ENCODE assay signal across 22 cellular contexts in the genomic region with DNA sequence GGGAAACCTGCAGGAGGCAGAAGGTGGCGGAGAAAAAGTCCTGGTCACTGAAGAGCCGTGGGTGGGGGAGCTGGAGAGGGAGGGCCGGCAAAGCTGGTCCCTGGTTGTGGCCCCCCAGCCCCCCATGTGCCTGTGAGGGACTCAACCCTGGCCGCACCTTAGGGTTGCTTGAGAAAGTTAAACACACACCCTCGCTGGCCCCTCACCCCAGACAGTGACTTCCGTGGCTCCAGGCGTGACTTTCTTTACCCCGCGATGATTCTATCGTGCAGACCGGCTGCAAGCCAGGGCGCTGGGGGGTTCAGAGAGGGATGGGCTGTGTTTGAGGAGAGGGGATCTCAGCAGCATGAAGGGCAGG.
"Had no signal": no experiment of that assay in that cellular context is flagged by ENCODE, and none has a peak within 500 bp of the region (broad histone marks: within the 10 kb centered on the region; RNA-seq: fewer than 3 reads in every experiment).

No MANE protein-coding gene starts in this region.

- H3K9me3 ChIP-seq: SJSA1 had no signal

- H3K27me3 ChIP-seq: SJSA1 had no signal

- DNase-seq: IMR-90, Karpas-422, KG1, MM.1S, NCI-H1092 treated with DMSO at 0.1 percent for 48 hours, NCI-H1436, NCI-H187, NCI-H2029, NCI-H2081 treated with DMSO at 0.1 percent for 48 hours, NCI-H2171, NCI-H226, NCI-H446, NCI-H510A, NCI-H524 treated with DMSO at 0.1 percent for 48 hours, NCI-H69, NCI-H774, Right ventricle myocardium superior, RPMI8226, SIG-M5 had no signal

- H3K4me3 ChIP-seq: SJSA1, SK-N-MC had no signal

- H3K27ac ChIP-seq: SJSA1, SK-N-MC had no signal

- ATAC-seq: HepG2 had no signal

- H3K4me1 ChIP-seq: SJSA1 had no signal
